In the genomic region with DNA sequence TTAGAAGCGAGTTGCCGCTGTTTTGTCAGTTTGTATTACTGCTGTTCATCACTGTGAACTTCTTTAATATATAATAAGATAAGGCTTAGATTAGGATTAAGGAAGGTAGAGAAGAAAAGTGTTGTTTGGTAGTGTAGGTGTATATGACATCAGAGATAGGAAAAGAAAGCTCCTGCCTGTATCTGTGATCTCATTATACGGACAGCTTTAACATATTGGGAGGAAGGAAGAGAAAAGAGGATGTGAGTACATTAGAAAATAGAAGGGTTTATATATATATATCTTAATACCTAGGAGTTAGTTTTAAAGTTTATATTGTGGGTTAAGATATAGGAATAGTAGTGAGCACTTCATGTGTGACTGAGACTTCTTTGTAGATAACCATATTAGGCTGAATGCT, we compare ENCODE assay signal across 20 cellular contexts.
"Had no signal": no experiment of that assay in that cellular context is flagged by ENCODE, and none has a peak within 500 bp of the region (broad histone marks: within the 10 kb centered on the region; RNA-seq: fewer than 3 reads in every experiment).

No MANE protein-coding gene starts in this region.

- H3K4me3 Mint-ChIP-seq: natural killer cell, neural crest cell had no signal

- H3K4me1 ChIP-seq: gastrocnemius medialis, suprapubic skin, tibial artery had no signal

- H3K27ac Mint-ChIP-seq: natural killer cell had no signal

- H3K36me3 Mint-ChIP-seq: natural killer cell had no signal

- ATAC-seq: esophagus mucosa, gastrocnemius medialis, left lobe of liver, mucosa of descending colon, natural killer cell, sciatic nerve had no signal

- FAIRE-seq: endometrium had no signal

- DNase-seq: cortex of kidney; dorsolateral prefrontal cortex; effector memory CD4-positive, alpha-beta T cell; gastrocnemius medialis; glutamatergic neuron; islet precursor cell; mammary epithelial cell; mucosa of descending colon; natural killer cell; posterior cingulate gyrus; stimulated activated CD4-positive, alpha-beta T cell treated with anti-CD3 and anti-CD28 coated beads, Interleukin-2, amount 100 ng/mL, for 24 hours; stimulated activated CD4-positive, alpha-beta T cell treated with anti-CD3 and anti-CD28 coated beads, Interleukin-4, amount 100 ng/mL, for 4 hours; stimulated activated naive CD4-positive, alpha-beta T cell treated with Interleukin-2 at 50 U/mL for 16 hours; tibial artery had no signal

- H3K36me3 ChIP-seq: gastrocnemius medialis had no signal

- H3K4me3 ChIP-seq: dorsolateral prefrontal cortex, gastrocnemius medialis, mucosa of descending colon, suprapubic skin, tibial artery had no signal

- H3K27me3 ChIP-seq: dorsolateral prefrontal cortex, gastrocnemius medialis, suprapubic skin, tibial artery had no signal

- H3K4me1 Mint-ChIP-seq: neural crest cell had no signal

- H3K9me3 Mint-ChIP-seq: natural killer cell had no signal

- H3K27ac ChIP-seq: dorsolateral prefrontal cortex, gastrocnemius medialis, suprapubic skin, tibial artery had no signal

- H3K9me3 ChIP-seq: gastrocnemius medialis, mucosa of descending colon, suprapubic skin had no signal
